Comparison of ENCODE assay signal across 8 cellular contexts in genomic region chr10:94403823-94404228, GRCh38. TPM values are rescaled to one million over a fixed set of nuclear protein-coding genes. Genes with fewer than 3 reads are reported as not detected.
DNase-seq lines count a peak whose midpoint lies in the region; ATAC-seq, FAIRE-seq and TF ChIP-seq lines count a peak whose summit lies in the region.

No MANE protein-coding gene starts in this region.

- no peaks in the 10 kb centered on the region for H3K9me3 Mint-ChIP-seq in T-helper 2 cell treated with Interferon-gamma antibody and Interleukin-4, amounts not matched to agents 5 μg/mL and 100 μg/mL, for 36 hours

- no peak overlapping the region for H3K27ac Mint-ChIP-seq in T-helper 2 cell treated with Interferon-gamma antibody and Interleukin-4, amounts not matched to agents 5 μg/mL and 100 μg/mL, for 36 hours

- peak overlapping the region; percentile 26 for H3K4me2 ChIP-seq in GM12878 (ENCODE audit: control insufficient read depth, insufficient read depth)

- no peaks in the 10 kb centered on the region; the same call in 1 of the 2 replicates for H3K4me1 ChIP-seq in HUES6 (ENCODE audit: control insufficient read depth, insufficient read depth, low read length)
- no peaks in the 10 kb centered on the region for H3K4me1 ChIP-seq in GM12878 (ENCODE audit: control insufficient read depth, insufficient read depth, low read length)
- H3K4me1 ChIP-seq in thoracic aorta (ENCODE audit: control insufficient read depth in 1 of 2, low read depth in 2 of 2): peaks cover 11 to 26% of the 10 kb centered on the region in 2 donors

- peak; percentile 77; the same call in 1 of the 2 replicates for TF ChIP-seq POLR2A in GM12878 (IDR thresholded peaks at IDR 0.05; ENCODE audit: low read depth, low read length)

- no peak for FAIRE-seq in GM12878 (lab: Jason Lieb, UNC)

- H3K36me3 ChIP-seq in HUES6 (ENCODE audit: control insufficient read depth, insufficient read depth, low read length) (no peaks in the 10 kb centered on the region), GM12878 (ENCODE audit: control insufficient read depth in 2 of 2, insufficient read depth in 2 of 2, low read length in 1 of 2) (no peaks in the 10 kb centered on the region), thoracic aorta (no peaks in the 10 kb centered on the region)

- SMC1A ChIA-PET in GM12878 (lab: Charles Lee; ENCODE audit: uncharacterized antibody, unreplicated experiment): interaction anchor here (1.0 to 2.8 kb wide), 5 partner anchors 24 to 58 kb away, joined by 3 to 12 read pairs (median 4); partner anchors contain the start of gene NOC3L

- TF ChIP-seq EP300 in GM12878 (IDR thresholded peaks at IDR 0.05; ENCODE audit: borderline replicate concordance in 1 of 2, control insufficient read depth in 1 of 2, low read depth in 2 of 2, low read length in 2 of 2): no peak

- BruUV-seq in GM12878 (replicated peaks; lab: Mats Ljungman, UMichigan): no TSS peak

- peaks cover 18% of the 10 kb centered on the region for H3K79me2 ChIP-seq in GM12878 (ENCODE audit: control insufficient read depth, insufficient read depth, low read length)

- H3K9me3 ChIP-seq in HUES6 (ENCODE audit: control insufficient read depth, insufficient read depth, low read depth, low read length) (no peaks in the 10 kb centered on the region), GM12878 (replicated peaks; ENCODE audit: control insufficient read depth, insufficient read depth, low read length) (no peaks in the 10 kb centered on the region), thoracic aorta (no peaks in the 10 kb centered on the region)

- H4K20me1 ChIP-seq in GM12878 (ENCODE audit: control insufficient read depth, insufficient read depth): no peaks in the 10 kb centered on the region

- no peaks in the 10 kb centered on the region for H3K36me3 Mint-ChIP-seq in T-helper 2 cell treated with Interferon-gamma antibody and Interleukin-4, amounts not matched to agents 5 μg/mL and 100 μg/mL, for 36 hours (ENCODE audit: low read depth)

- H3K9ac ChIP-seq in HUES6 (ENCODE audit: low read length): no peak overlapping the region
- peak overlapping the region; percentile 68 for H3K9ac ChIP-seq in GM12878 (ENCODE audit: control insufficient read depth, insufficient read depth, low read length)

- H3K27me3 ChIP-seq in HUES6 (ENCODE audit: control insufficient read depth, insufficient read depth, low read length) (peaks cover 30% of the 10 kb centered on the region), GM12878 (replicated peaks in 1 of 2; ENCODE audit: control insufficient read depth in 2 of 2, insufficient read depth in 2 of 2, low read length in 1 of 2) (no peaks in the 10 kb centered on the region), thoracic aorta (replicated peaks; ENCODE audit: insufficient read depth) (no peaks in the 10 kb centered on the region)

- TF ChIP-seq CTCF in GM12878 (IDR thresholded peaks at IDR 0.05 in 2 of 3, conservative IDR thresholded peaks at IDR 0.05 in 1 of 3; ENCODE audit: control insufficient read depth in 2 of 3, extremely low read depth in 1 of 3, insufficient read depth in 1 of 3, low read depth in 3 of 3, low read length in 3 of 3) (no peak), thoracic aorta (IDR thresholded peaks at IDR 0.05) (no peak)

- POLR2A ChIA-PET in GM12878 (lab: Charles Lee): interaction anchor here (0.6 to 2.7 kb wide), 7 partner anchors 9 to 1859 kb away, joined by 3 to 16 read pairs (median 5); partner anchors contain the start of gene NOC3L

- H3K27me3 Mint-ChIP-seq in T-helper 2 cell treated with Interferon-gamma antibody and Interleukin-4, amounts not matched to agents 5 μg/mL and 100 μg/mL, for 36 hours (ENCODE audit: low read depth): peaks cover 72% of the 10 kb centered on the region

- no peak for TF ChIP-seq RAD21 in GM12878 (IDR thresholded peaks at IDR 0.05; ENCODE audit: insufficient read depth, low read depth, low read length)

- peaks cover 4% of the 10 kb centered on the region for H3K4me1 Mint-ChIP-seq in T-helper 2 cell treated with Interferon-gamma antibody and Interleukin-4, amounts not matched to agents 5 μg/mL and 100 μg/mL, for 36 hours (ENCODE audit: low read depth)

- ATAC-seq in GM12878 (peak; percentile 15), left colon (peak; percentile 26), thoracic aorta (ENCODE audit: insufficient number of reproducible peaks, low FRiP score, low read depth) (no peak), HG02840 (IDR thresholded peaks at IDR 0.05; ENCODE audit: low FRiP score, unreplicated experiment) (no peak)

- H3K27ac ChIP-seq in HUES6 (ENCODE audit: low read depth, low read length) (no peak overlapping the region), GM12878 (ENCODE audit: control insufficient read depth, insufficient read depth) (peak overlapping the region; percentile 54), thoracic aorta (peak overlapping the region; percentile 86 to 94)

- WGBS in GM12878 (ENCODE audit: insufficient coverage, insufficient replicate concordance, low lambda C conversion rate, missing lambda C conversion rate): 2% methylated on average over 7 of the region's 7 CpGs

- CTCF ChIA-PET in GM12878 (lab: Yijun Ruan, JAX): interaction anchor here (0.7 to 2.7 kb wide), 8 partner anchors 13 to 84 kb away, joined by 3 to 13 read pairs (median 4); partner anchors contain the start of gene NOC3L

- H2AFZ ChIP-seq in GM12878 (ENCODE audit: control insufficient read depth, low read depth, low read length): peak overlapping the region; percentile 98

- peak overlapping the region; percentile 72 for H3K4me3 Mint-ChIP-seq in T-helper 2 cell treated with Interferon-gamma antibody and Interleukin-4, amounts not matched to agents 5 μg/mL and 100 μg/mL, for 36 hours

- in situ Hi-C loops in GM12878 (cut with MboI): no loop called here

- intact Hi-C loops in GM12878 (cut with micrococcal nuclease; ENCODE audit: unreplicated experiment): loop anchor here (5.0 kb wide), 1 partner anchor 143 kb away; the partner anchor contains the start of gene HELLS
- intact Hi-C loops in left colon (cut with DNase I, micrococcal nuclease): loop anchor here in 1 of 2 donors (5.0 kb wide), 1 partner anchor 42 kb away; the partner anchor contains the start of gene NOC3L

- DNase-seq in T-helper 2 cell treated with Interferon-gamma antibody and Interleukin-4, amounts not matched to agents 5 μg/mL and 100 μg/mL, for 36 hours (ENCODE audit: low spot score): no peak
- DNase-seq in T-helper 2 cell: no peak
- DNase-seq in GM12878 (ENCODE audit: low read depth, low spot score): no peak
- DNase-seq in left colon: no peak
- DNase-seq in thoracic aorta (ENCODE audit: low spot score): no peak
- DNase-seq in activated CD8-positive, alpha-beta memory T cell treated with anti-CD3 and anti-CD28 coated beads, Interleukin-2, amount 50 U/mL, for 4 hours: no peak

- H3K4me3 ChIP-seq in HUES6 (ENCODE audit: low read depth, low read length) (peak overlapping the region; percentile 94), GM12878 (peak overlapping the region; percentile 83), thoracic aorta (peak overlapping the region; percentile 98)

- RAD21 ChIA-PET in GM12878 (lab: Charles Lee; ENCODE audit: unreplicated experiment): interaction anchor here (0.9 to 1.4 kb wide), 4 partner anchors 40 to 59 kb away, joined by 3 to 6 read pairs (median 4); no protein-coding TSS in a partner anchor

TF ChIP-seq in GM12878, 131 proteins besides CTCF, POLR2A, EP300 and RAD21 (continues in another document):
- TF ChIP-seq POU2F2 (IDR thresholded peaks at IDR 0.05; ENCODE audit: borderline replicate concordance, low read depth, low read length) (0 out of 3 replicates have a peak, but pooled peaks have one; percentile 37), ZZZ3 (IDR thresholded peaks at IDR 0.05; ENCODE audit: control insufficient read depth, insufficient read length, low read depth) (no peak), ZBED1 (IDR thresholded peaks at IDR 0.05; ENCODE audit: borderline replicate concordance) (0 out of 2 replicates have a peak, but pooled peaks have one; percentile 34), BACH1 (IDR thresholded peaks at IDR 0.05; ENCODE audit: borderline replicate concordance) (no peak)

RNA-seq across cellular contexts. Expression of gene TBC1D12, which starts 1.5 kb away (rescaled TPM):
- total RNA-seq in GM12878 (2013; cell fraction: nucleolus; rRNA removed): 30.1 and 31.6 TPM in 2 replicates
- total RNA-seq in GM12878 (2014; rRNA removed): 5.5 and 7.6 TPM in 2 replicates
- total RNA-seq in GM12878 (2014; rRNA removed; fragmentation: Illumina TruSeq; extraction: Trizol): 5.5 and 6.2 TPM in 2 replicates
- 4.8 and 5.3 TPM in 2 replicates for total RNA-seq in GM12878 (2021)
- 1.4 TPM for polyA plus RNA-seq in GM12878 (2011; ENCODE audit: low read depth)
- 7.5 and 11.9 TPM in 2 replicates for polyA plus RNA-seq in GM12878 (2011; rRNA removed)
- 2.1 and 2.2 TPM in 2 replicates for polyA plus RNA-seq in GM12878 (2011; cell fraction: cytosol; rRNA removed)
- polyA plus RNA-seq in GM12878 (2011; cell fraction: nucleus; rRNA removed): 4.6 and 5.6 TPM in 2 replicates
- 4.1 and 5.2 TPM in 2 replicates for polyA plus RNA-seq in GM12878 (2012)
- polyA plus RNA-seq in GM12878 (2014; fragmentation: Illumina TruSeq; extraction: Trizol): 4.1 and 4.8 TPM in 2 replicates
- 1 to 10 TPM; 3.3 TPM for polyA plus RNA-seq in GM12878 (2014; fragmentation: Nextera tagmentation; extraction: Ambion mirVana)
- polyA plus RNA-seq in GM12878 (2014; rRNA removed): 2.6 and 4.4 TPM in 2 replicates
- polyA plus RNA-seq in GM12878 (2016; fragmentation: Nextera tagmentation; extraction: Ambion mirVana): 1 to 10 TPM; 2.9 to 3.5 TPM
- 4.1 and 5.0 TPM in 2 replicates for polyA minus RNA-seq in GM12878 (2011; rRNA and poly(A)+ RNA removed)
- polyA minus RNA-seq in GM12878 (2011; cell fraction: cytosol; rRNA and poly(A)+ RNA removed): 1.3 and 2.5 TPM in 2 replicates
- 3.3 and 6.5 TPM in 2 replicates for polyA minus RNA-seq in GM12878 (2011; cell fraction: nucleus; rRNA and poly(A)+ RNA removed)
- 10 to 100 TPM; 15.0 to 23.8 TPM for total RNA-seq in left colon
- 10 to 100 TPM; 20.7 to 26.7 TPM for total RNA-seq in thoracic aorta

RNA-seq across cellular contexts. Expression of gene NOC3L, which starts 41.1 kb away (rescaled TPM):
- 121 and 125 TPM in 2 replicates for total RNA-seq in GM12878 (2013; cell fraction: nucleolus; rRNA removed)
- total RNA-seq in GM12878 (2014; rRNA removed): 37.4 and 47.5 TPM in 2 replicates
- total RNA-seq in GM12878 (2014; rRNA removed; fragmentation: Illumina TruSeq; extraction: Trizol): 51.4 and 55.3 TPM in 2 replicates
- 28.1 and 30.0 TPM in 2 replicates for total RNA-seq in GM12878 (2021)
- polyA plus RNA-seq in GM12878 (2011; ENCODE audit: low read depth): 8.7 TPM
- 50.1 and 81.7 TPM in 2 replicates for polyA plus RNA-seq in GM12878 (2011; rRNA removed)
- 15.8 and 16.7 TPM in 2 replicates for polyA plus RNA-seq in GM12878 (2011; cell fraction: cytosol; rRNA removed)
- 47.3 and 48.3 TPM in 2 replicates for polyA plus RNA-seq in GM12878 (2011; cell fraction: nucleus; rRNA removed)
- polyA plus RNA-seq in GM12878 (2012): 12.2 and 21.3 TPM in 2 replicates
- polyA plus RNA-seq in GM12878 (2014; fragmentation: Illumina TruSeq; extraction: Trizol): 42.7 and 51.8 TPM in 2 replicates
- polyA plus RNA-seq in GM12878 (2014; fragmentation: Nextera tagmentation; extraction: Ambion mirVana): 10 to 100 TPM; 37.7 to 38.2 TPM
- 23.5 and 27.8 TPM in 2 replicates for polyA plus RNA-seq in GM12878 (2014; rRNA removed)
- polyA plus RNA-seq in GM12878 (2016; fragmentation: Nextera tagmentation; extraction: Ambion mirVana): 10 to 100 TPM; 43.1 to 47.3 TPM
- polyA minus RNA-seq in GM12878 (2011; rRNA and poly(A)+ RNA removed): 36.3 and 50.6 TPM in 2 replicates
- 16.1 and 16.7 TPM in 2 replicates for polyA minus RNA-seq in GM12878 (2011; cell fraction: cytosol; rRNA and poly(A)+ RNA removed)
- 28.5 and 32.4 TPM in 2 replicates for polyA minus RNA-seq in GM12878 (2011; cell fraction: nucleus; rRNA and poly(A)+ RNA removed)
- 1 to 10 TPM; 6.3 to 6.6 TPM for total RNA-seq in left colon
- 10 to 100 TPM; 11.1 to 22.5 TPM for total RNA-seq in thoracic aorta

Comparison
In these comparisons a context has a peak if more than half of its experiments do, and no peak if none do; other contexts are left out.
1. ATAC-seq: peak in GM12878 (single experiment) and left colon (single experiment); none in thoracic aorta (single experiment) and HG02840 (single experiment).
2. Peak in every context shown above with its lines, with median percentiles within 50 percentile points of each other: H3K4me3 ChIP-seq.